Comparison of ENCODE assay signal across 1 cellular context in genomic region chr6:143059616-143060353, GRCh38.
TF ChIP-seq lines count a peak whose summit lies in the region.

No MANE protein-coding gene starts in this region.

TF ChIP-seq in K562, 482 proteins besides CTCF, POLR2A, EP300 and RAD21 (continued from another document and continues in another):
- TF ChIP-seq CHAMP1 (IDR thresholded peaks at IDR 0.05) (no peak), FOXJ2 (tag; IDR thresholded peaks at IDR 0.05) (peak; percentile 57; the same call in 1 of the 2 replicates), BACH1 (tag; IDR thresholded peaks at IDR 0.05) (0 out of 2 replicates have a peak, but pooled peaks have one; percentile 15), POLR2H (tag; IDR thresholded peaks at IDR 0.05; ENCODE audit: low read depth) (peak; percentile 63; the same call in 1 of the 2 replicates), TEAD2 (tag; IDR thresholded peaks at IDR 0.05) (no peak), SUPT5H (IDR thresholded peaks at IDR 0.05) (peak; percentile 10; the same call in 1 of the 2 replicates), DMBX1 (CRISPR knock-in tag; IDR thresholded peaks at IDR 0.05; ENCODE audit: borderline replicate concordance) (no peak), MECOM (CRISPR knock-in tag; IDR thresholded peaks at IDR 0.05) (0 out of 2 replicates have a peak, but pooled peaks have one; percentile 9), E2F1 (CRISPR knock-in tag; IDR thresholded peaks at IDR 0.05) (0 out of 2 replicates have a peak, but pooled peaks have one; percentile 8), IRF2 (CRISPR knock-in tag; IDR thresholded peaks at IDR 0.05) (no peak), MEF2A (IDR thresholded peaks at IDR 0.05; ENCODE audit: control insufficient read depth, low read depth, low read length) (no peak), FOSL1 (tag; conservative IDR thresholded peaks at IDR 0.05) (no peak), ESRRB (CRISPR knock-in tag; IDR thresholded peaks at IDR 0.05; ENCODE audit: borderline replicate concordance) (no peak), ELF1 (tag; IDR thresholded peaks at IDR 0.05) (peak; percentile 77; the same call in 1 of the 2 replicates), C11orf30 (IDR thresholded peaks at IDR 0.05; ENCODE audit: low read depth) (peak; percentile 49)
- TF ChIP-seq, protein P1, sequence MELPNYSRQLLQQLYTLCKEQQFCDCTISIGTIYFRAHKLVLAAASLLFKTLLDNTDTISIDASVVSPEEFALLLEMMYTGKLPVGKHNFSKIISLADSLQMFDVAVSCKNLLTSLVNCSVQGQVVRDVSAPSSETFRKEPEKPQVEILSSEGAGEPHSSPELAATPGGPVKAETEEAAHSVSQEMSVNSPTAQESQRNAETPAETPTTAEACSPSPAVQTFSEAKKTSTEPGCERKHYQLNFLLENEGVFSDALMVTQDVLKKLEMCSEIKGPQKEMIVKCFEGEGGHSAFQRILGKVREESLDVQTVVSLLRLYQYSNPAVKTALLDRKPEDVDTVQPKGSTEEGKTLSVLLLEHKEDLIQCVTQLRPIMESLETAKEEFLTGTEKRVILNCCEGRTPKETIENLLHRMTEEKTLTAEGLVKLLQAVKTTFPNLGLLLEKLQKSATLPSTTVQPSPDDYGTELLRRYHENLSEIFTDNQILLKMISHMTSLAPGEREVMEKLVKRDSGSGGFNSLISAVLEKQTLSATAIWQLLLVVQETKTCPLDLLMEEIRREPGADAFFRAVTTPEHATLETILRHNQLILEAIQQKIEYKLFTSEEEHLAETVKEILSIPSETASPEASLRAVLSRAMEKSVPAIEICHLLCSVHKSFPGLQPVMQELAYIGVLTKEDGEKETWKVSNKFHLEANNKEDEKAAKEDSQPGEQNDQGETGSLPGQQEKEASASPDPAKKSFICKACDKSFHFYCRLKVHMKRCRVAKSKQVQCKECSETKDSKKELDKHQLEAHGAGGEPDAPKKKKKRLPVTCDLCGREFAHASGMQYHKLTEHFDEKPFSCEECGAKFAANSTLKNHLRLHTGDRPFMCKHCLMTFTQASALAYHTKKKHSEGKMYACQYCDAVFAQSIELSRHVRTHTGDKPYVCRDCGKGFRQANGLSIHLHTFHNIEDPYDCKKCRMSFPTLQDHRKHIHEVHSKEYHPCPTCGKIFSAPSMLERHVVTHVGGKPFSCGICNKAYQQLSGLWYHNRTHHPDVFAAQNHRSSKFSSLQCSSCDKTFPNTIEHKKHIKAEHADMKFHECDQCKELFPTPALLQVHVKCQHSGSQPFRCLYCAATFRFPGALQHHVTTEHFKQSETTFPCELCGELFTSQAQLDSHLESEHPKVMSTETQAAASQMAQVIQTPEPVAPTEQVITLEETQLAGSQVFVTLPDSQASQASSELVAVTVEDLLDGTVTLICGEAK (IDR thresholded peaks at IDR 0.05) = peak; percentile 59
- TF ChIP-seq, protein P1 (CRISPR knock-in tag; IDR thresholded peaks at IDR 0.05) = no peak
- TF ChIP-seq, protein P2, sequence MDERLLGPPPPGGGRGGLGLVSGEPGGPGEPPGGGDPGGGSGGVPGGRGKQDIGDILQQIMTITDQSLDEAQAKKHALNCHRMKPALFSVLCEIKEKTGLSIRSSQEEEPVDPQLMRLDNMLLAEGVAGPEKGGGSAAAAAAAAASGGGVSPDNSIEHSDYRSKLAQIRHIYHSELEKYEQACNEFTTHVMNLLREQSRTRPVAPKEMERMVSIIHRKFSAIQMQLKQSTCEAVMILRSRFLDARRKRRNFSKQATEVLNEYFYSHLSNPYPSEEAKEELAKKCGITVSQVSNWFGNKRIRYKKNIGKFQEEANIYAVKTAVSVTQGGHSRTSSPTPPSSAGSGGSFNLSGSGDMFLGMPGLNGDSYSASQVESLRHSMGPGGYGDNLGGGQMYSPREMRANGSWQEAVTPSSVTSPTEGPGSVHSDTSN (CRISPR knock-in tag; IDR thresholded peaks at IDR 0.05; ENCODE audit: low read depth) = no peak
- TF ChIP-seq, protein P2 (tag; conservative IDR thresholded peaks at IDR 0.05; ENCODE audit: low read depth) = peak; percentile 86
- TF ChIP-seq, protein P3, sequence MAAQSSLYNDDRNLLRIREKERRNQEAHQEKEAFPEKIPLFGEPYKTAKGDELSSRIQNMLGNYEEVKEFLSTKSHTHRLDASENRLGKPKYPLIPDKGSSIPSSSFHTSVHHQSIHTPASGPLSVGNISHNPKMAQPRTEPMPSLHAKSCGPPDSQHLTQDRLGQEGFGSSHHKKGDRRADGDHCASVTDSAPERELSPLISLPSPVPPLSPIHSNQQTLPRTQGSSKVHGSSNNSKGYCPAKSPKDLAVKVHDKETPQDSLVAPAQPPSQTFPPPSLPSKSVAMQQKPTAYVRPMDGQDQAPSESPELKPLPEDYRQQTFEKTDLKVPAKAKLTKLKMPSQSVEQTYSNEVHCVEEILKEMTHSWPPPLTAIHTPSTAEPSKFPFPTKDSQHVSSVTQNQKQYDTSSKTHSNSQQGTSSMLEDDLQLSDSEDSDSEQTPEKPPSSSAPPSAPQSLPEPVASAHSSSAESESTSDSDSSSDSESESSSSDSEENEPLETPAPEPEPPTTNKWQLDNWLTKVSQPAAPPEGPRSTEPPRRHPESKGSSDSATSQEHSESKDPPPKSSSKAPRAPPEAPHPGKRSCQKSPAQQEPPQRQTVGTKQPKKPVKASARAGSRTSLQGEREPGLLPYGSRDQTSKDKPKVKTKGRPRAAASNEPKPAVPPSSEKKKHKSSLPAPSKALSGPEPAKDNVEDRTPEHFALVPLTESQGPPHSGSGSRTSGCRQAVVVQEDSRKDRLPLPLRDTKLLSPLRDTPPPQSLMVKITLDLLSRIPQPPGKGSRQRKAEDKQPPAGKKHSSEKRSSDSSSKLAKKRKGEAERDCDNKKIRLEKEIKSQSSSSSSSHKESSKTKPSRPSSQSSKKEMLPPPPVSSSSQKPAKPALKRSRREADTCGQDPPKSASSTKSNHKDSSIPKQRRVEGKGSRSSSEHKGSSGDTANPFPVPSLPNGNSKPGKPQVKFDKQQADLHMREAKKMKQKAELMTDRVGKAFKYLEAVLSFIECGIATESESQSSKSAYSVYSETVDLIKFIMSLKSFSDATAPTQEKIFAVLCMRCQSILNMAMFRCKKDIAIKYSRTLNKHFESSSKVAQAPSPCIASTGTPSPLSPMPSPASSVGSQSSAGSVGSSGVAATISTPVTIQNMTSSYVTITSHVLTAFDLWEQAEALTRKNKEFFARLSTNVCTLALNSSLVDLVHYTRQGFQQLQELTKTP (IDR thresholded peaks at IDR 0.05; ENCODE audit: low read depth in 1 of 2, partially characterized antibody in 2 of 2) = peak in 1 of 2 experiments; percentile 8
- TF ChIP-seq, protein P4, sequence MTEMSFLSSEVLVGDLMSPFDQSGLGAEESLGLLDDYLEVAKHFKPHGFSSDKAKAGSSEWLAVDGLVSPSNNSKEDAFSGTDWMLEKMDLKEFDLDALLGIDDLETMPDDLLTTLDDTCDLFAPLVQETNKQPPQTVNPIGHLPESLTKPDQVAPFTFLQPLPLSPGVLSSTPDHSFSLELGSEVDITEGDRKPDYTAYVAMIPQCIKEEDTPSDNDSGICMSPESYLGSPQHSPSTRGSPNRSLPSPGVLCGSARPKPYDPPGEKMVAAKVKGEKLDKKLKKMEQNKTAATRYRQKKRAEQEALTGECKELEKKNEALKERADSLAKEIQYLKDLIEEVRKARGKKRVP (CRISPR knock-in tag; IDR thresholded peaks at IDR 0.05) = 0 out of 2 replicates have a peak, but pooled peaks have one; percentile 59
- TF ChIP-seq, protein P5, sequence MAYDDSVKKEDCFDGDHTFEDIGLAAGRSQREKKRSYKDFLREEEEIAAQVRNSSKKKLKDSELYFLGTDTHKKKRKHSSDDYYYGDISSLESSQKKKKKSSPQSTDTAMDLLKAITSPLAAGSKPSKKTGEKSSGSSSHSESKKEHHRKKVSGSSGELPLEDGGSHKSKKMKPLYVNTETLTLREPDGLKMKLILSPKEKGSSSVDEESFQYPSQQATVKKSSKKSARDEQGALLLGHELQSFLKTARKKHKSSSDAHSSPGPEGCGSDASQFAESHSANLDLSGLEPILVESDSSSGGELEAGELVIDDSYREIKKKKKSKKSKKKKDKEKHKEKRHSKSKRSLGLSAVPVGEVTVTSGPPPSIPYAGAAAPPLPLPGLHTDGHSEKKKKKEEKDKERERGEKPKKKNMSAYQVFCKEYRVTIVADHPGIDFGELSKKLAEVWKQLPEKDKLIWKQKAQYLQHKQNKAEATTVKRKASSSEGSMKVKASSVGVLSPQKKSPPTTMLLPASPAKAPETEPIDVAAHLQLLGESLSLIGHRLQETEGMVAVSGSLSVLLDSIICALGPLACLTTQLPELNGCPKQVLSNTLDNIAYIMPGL (CRISPR knock-in tag; IDR thresholded peaks at IDR 0.05) = no peak
